In genomic region chr11:19232910-19233503, GRCh38 we compare ENCODE assay signal across 14 cellular contexts. TPM values are rescaled to one million over a fixed set of nuclear protein-coding genes. Genes with fewer than 3 reads are reported as not detected.
DNase-seq lines count a peak whose midpoint lies in the region; ATAC-seq, FAIRE-seq and TF ChIP-seq lines count a peak whose summit lies in the region.
"Had no signal": no experiment of that assay in that cellular context is flagged by ENCODE, and none has a peak within 500 bp of the region (broad histone marks: within the 10 kb centered on the region; RNA-seq: fewer than 3 reads in every experiment).

No MANE protein-coding gene starts in this region.

- DNase-seq in AG09309 (ENCODE audit: low read depth): peak; percentile 55
- DNase-seq in HTR-8/SVneo (ENCODE audit: insufficient read length, low spot score): peak; percentile 30
- peak; percentile 81 for DNase-seq in choroid plexus epithelial cell (ENCODE audit: low read depth)
- peak; percentile 17 to 93 for DNase-seq in lung microvascular endothelial cell (ENCODE audit: low read depth in 2 of 2)
- no peak for DNase-seq in thyroid gland
- DNase-seq in HEK293T (ENCODE audit: extremely low spot score): no peak
- DNase-seq: activated CD8-positive, alpha-beta memory T cell treated with anti-CD3 and anti-CD28 coated beads for 24 hours; anterior cingulate cortex; Caco-2; NCI-H510A had no signal

- no peak for TF ChIP-seq POLR2A in thyroid gland (IDR thresholded peaks at IDR 0.05)

- intact Hi-C loops in thyroid gland (cut with DNase I): no loop called here

- no peak overlapping the region for H3K27ac ChIP-seq in thyroid gland

- POLR2A ChIA-PET in HEK293T (lab: Yijun Ruan, JAX): no interaction called here

- no peak overlapping the region for H3K4me3 ChIP-seq in AG09309 (ENCODE audit: control insufficient read depth, low read depth, low read length)
- no peak overlapping the region for H3K4me3 ChIP-seq in choroid plexus epithelial cell (ENCODE audit: low read depth, low read length)
- no peak overlapping the region for H3K4me3 ChIP-seq in thyroid gland (replicated peaks in 1 of 3)

- no peak for TF ChIP-seq CTCF in AG09309 (IDR thresholded peaks at IDR 0.05; ENCODE audit: control insufficient read depth, insufficient read depth, low read depth, low read length, missing control alignments)
- TF ChIP-seq CTCF in choroid plexus epithelial cell (conservative IDR thresholded peaks at IDR 0.05; ENCODE audit: low read depth, low read length): no peak
- no peak for TF ChIP-seq CTCF in thyroid gland (IDR thresholded peaks at IDR 0.05)

- H3K9me3 ChIP-seq in thyroid gland: no peaks in the 10 kb centered on the region
- H3K9me3 ChIP-seq: Caco-2 had no signal

- H3K36me3 ChIP-seq in thyroid gland: no peaks in the 10 kb centered on the region

- no peak for FAIRE-seq in HTR-8/SVneo (lab: Jason Lieb, UNC)
- FAIRE-seq: GM18507 had no signal

- no peak for ATAC-seq in HG02973 (IDR thresholded peaks at IDR 0.05; ENCODE audit: unreplicated experiment)
- no peak for ATAC-seq in GM18858 (IDR thresholded peaks at IDR 0.05; ENCODE audit: unreplicated experiment)

- 65 to 73% methylated on average over 6 of the region's 6 CpGs for WGBS in thyroid gland, 2 donors

- no peaks in the 10 kb centered on the region for H3K4me1 ChIP-seq in thyroid gland
- H3K4me1 ChIP-seq: Caco-2 had no signal

- no peaks in the 10 kb centered on the region for H3K27me3 ChIP-seq in thyroid gland

- CTCF ChIA-PET in HEK293T (lab: Yijun Ruan, JAX): no interaction called here

TF ChIP-seq in HEK293T, 16 proteins besides CTCF, POLR2A, EP300 and RAD21:
- TF ChIP-seq FOXM1 (IDR thresholded peaks at IDR 0.05; ENCODE audit: borderline replicate concordance) (no peak), FOXA1 (IDR thresholded peaks at IDR 0.05) (no peak), CTBP1 (IDR thresholded peaks at IDR 0.05; ENCODE audit: borderline replicate concordance) (no peak), SP1 (IDR thresholded peaks at IDR 0.05) (no peak), NFRKB (IDR thresholded peaks at IDR 0.05) (no peak), HDGF (IDR thresholded peaks at IDR 0.05; ENCODE audit: borderline replicate concordance) (no peak), TARDBP (IDR thresholded peaks at IDR 0.05) (no peak), ELF4 (IDR thresholded peaks at IDR 0.05) (no peak), BHLHE40 (IDR thresholded peaks at IDR 0.05; ENCODE audit: borderline replicate concordance) (no peak), L3MBTL2 (conservative IDR thresholded peaks at IDR 0.05) (no peak), SUZ12 (IDR thresholded peaks at IDR 0.05) (no peak), ARNT (IDR thresholded peaks at IDR 0.05) (no peak), ZNF384 (IDR thresholded peaks at IDR 0.05) (no peak), FOXK2 (IDR thresholded peaks at IDR 0.05) (no peak), LEF1 (IDR thresholded peaks at IDR 0.05; ENCODE audit: borderline replicate concordance) (no peak), PKNOX1 (IDR thresholded peaks at IDR 0.05) (no peak)

RNA-seq across cellular contexts. Expression of gene E2F8, which starts 7.7 kb away (rescaled TPM):
- total RNA-seq in lung microvascular endothelial cell (0.20 and 0.44 TPM in 2 replicates), thyroid gland (not detected)

RNA-seq across cellular contexts. Expression of gene CSRP3, which starts 31.2 kb away (rescaled TPM):
- total RNA-seq in lung microvascular endothelial cell (not detected in 2 replicates), thyroid gland (not detected)
- total RNA-seq: Caco-2, mononuclear cell had no signal

Comparison
In these comparisons a context has a peak if more than half of its experiments do, and no peak if none do; other contexts are left out.
1. DNase-seq: peak in AG09309 (single experiment), HTR-8/SVneo (single experiment), choroid plexus epithelial cell (single experiment) and lung microvascular endothelial cell (2 of 2); none in thyroid gland (0 of 2) and HEK293T (single experiment).